Comparison of ENCODE assay signal across 29 cellular contexts in the genomic region with DNA sequence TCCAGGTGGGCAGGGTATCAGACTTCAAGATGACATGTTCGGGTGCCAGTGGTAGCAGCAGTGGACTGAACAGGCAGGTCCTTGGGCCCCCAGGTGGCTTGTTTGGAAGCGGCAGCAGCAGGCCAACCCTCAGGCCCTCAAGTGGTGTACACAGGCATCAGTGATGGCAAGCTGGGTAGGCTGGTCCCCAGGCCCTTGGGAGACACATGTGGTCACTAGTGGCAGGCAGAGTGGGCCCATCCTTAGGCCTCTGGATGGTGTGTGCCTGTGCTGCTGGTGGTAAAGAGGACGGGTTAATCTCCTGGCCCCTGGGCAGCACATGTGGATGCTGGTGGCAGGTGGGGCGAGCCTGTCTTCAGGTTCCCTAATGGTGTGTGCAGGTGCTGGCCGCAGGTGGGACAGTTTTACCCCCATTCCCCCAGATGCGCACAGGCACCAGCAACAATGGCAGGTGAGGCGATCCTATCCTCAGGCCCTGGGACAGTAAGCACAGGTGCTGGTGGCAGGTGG. TPM values are rescaled to one million over a fixed set of nuclear protein-coding genes. Genes with fewer than 3 reads are reported as not detected.
A peak's percentile ranks its signal among the peaks of the same experiment; 100 is the strongest.
DNase-seq lines count a peak whose midpoint lies in the region; ATAC-seq, FAIRE-seq and TF ChIP-seq lines count a peak whose summit lies in the region.
"Had no signal": no experiment of that assay in that cellular context is flagged by ENCODE, and none has a peak within 500 bp of the region (broad histone marks: within the 10 kb centered on the region; RNA-seq: fewer than 3 reads in every experiment).

No MANE protein-coding gene starts in this region.

- peaks cover 14 to 22% of the 10 kb centered on the region in 2 donors for H3K9me3 Mint-ChIP-seq in stimulated activated naive B cell treated with anti-CD40 and anti-IgM and Interleukin-4, amounts not matched to agents 10 μg/mL and 1 μg/mL and 100 μg/mL, for 72 hours

- H3K4me3 ChIP-seq in right atrium auricular region: no peak overlapping the region
- H3K4me3 ChIP-seq: esophagus squamous epithelium, heart right ventricle, Peyer's patch, prostate gland, thoracic aorta, uterus had no signal

- no peaks in the 10 kb centered on the region for H3K27me3 ChIP-seq in right atrium auricular region
- H3K27me3 ChIP-seq: esophagus squamous epithelium, heart right ventricle, Peyer's patch, uterus had no signal

- peaks cover 40% of the 10 kb centered on the region for H3K4me1 Mint-ChIP-seq in T-helper 17 cell
- peaks cover 49 to 61% of the 10 kb centered on the region in 2 donors for H3K4me1 Mint-ChIP-seq in stimulated activated naive B cell treated with anti-CD40 and anti-IgM and Interleukin-4, amounts not matched to agents 10 μg/mL and 1 μg/mL and 100 μg/mL, for 72 hours
- H3K4me1 Mint-ChIP-seq: brain had no signal

- peaks cover 16% of the 10 kb centered on the region for H3K36me3 Mint-ChIP-seq in T-helper 17 cell (ENCODE audit: low read depth)
- peaks cover 51 to 87% of the 10 kb centered on the region in 2 donors for H3K36me3 Mint-ChIP-seq in stimulated activated naive B cell treated with anti-CD40 and anti-IgM and Interleukin-4, amounts not matched to agents 10 μg/mL and 1 μg/mL and 100 μg/mL, for 72 hours
- H3K36me3 Mint-ChIP-seq: brain had no signal

- H3K27me3 Mint-ChIP-seq in T-helper 17 cell: no peaks in the 10 kb centered on the region
- H3K27me3 Mint-ChIP-seq in stimulated activated naive B cell treated with anti-CD40 and anti-IgM and Interleukin-4, amounts not matched to agents 10 μg/mL and 1 μg/mL and 100 μg/mL, for 72 hours: no peaks in the 10 kb centered on the region

- peak; percentile 47 for DNase-seq in cardiac septum (ENCODE audit: low spot score)
- no peak for DNase-seq in right atrium auricular region (ENCODE audit: low spot score)
- no peak for DNase-seq in T-helper 17 cell
- DNase-seq in stimulated activated naive B cell treated with anti-CD40 and anti-IgM and Interleukin-4, amounts not matched to agents 10 μg/mL and 1 μg/mL and 100 μg/mL, for 72 hours: no peak
- no peak for DNase-seq in D721Med (ENCODE audit: insufficient read length, low spot score)
- no peak for DNase-seq in caudate nucleus (lab: John Stamatoyannopoulos, UW)
- no peak for DNase-seq in NCI-H446 (lab: John Stamatoyannopoulos, UW)
- DNase-seq: esophagus squamous epithelium; foreskin melanocyte; heart right ventricle; KBM-7; NCI-H1105 treated with DMSO at 0.1 percent for 48 hours; NCI-H1930; NCI-H526; Peyer's patch; SIG-M5; stimulated activated CD4-positive, alpha-beta T cell treated with anti-CD3 and anti-CD28 coated beads, Interleukin-15, amount 100 ng/mL, for 24 hours; stimulated activated naive CD8-positive, alpha-beta T cell treated with anti-CD3 and anti-CD28 coated beads, Interleukin-15, Interleukin-2, amounts not matched to agents 100 U/mL and 50 U/mL, for 24 hours; uterus had no signal

- ATAC-seq in T-helper 17 cell (no peak), esophagus mucosa (peak; percentile 27)
- ATAC-seq in stimulated activated naive B cell treated with anti-CD40 and anti-IgM and Interleukin-4, amounts not matched to agents 10 μg/mL and 1 μg/mL and 100 μg/mL, for 72 hours (replicated peaks): no peak
- ATAC-seq: activated CD4-positive, CD25-positive, alpha-beta regulatory T cell treated with anti-CD3 and anti-CD28 coated beads, Interleukin-2, amount 50 U/mL, for 24 hours; GM12878; HCT116; stimulated activated naive CD8-positive, alpha-beta T cell treated with anti-CD3 and anti-CD28 coated beads, Interleukin-15, Interleukin-2, amounts not matched to agents 100 U/mL and 50 U/mL, for 24 hours had no signal

- no peaks in the 10 kb centered on the region for H3K4me1 ChIP-seq in right atrium auricular region
- H3K4me1 ChIP-seq: Peyer's patch, prostate gland, uterus had no signal

- H3K9me3 ChIP-seq in right atrium auricular region: peaks cover 0 to 19% of the 10 kb centered on the region in 2 donors
- H3K9me3 ChIP-seq in T-helper 17 cell (ENCODE audit: control insufficient read depth, low read length, poor library complexity, severe bottlenecking): peaks cover 4% of the 10 kb centered on the region
- H3K9me3 ChIP-seq: Peyer's patch, prostate gland, thoracic aorta, uterus had no signal

- peak overlapping the region; percentile 83 for H3K27ac Mint-ChIP-seq in T-helper 17 cell
- peak overlapping the region; percentile 73 for H3K27ac Mint-ChIP-seq in stimulated activated naive B cell treated with anti-CD40 and anti-IgM and Interleukin-4, amounts not matched to agents 10 μg/mL and 1 μg/mL and 100 μg/mL, for 72 hours
- H3K27ac Mint-ChIP-seq: brain had no signal

- no peak overlapping the region for H3K27ac ChIP-seq in right atrium auricular region
- H3K27ac ChIP-seq in caudate nucleus (ENCODE audit: low read depth, low read length): no peak overlapping the region
- H3K27ac ChIP-seq: C4-2B, heart right ventricle, Peyer's patch, prostate gland, thoracic aorta, uterus had no signal

- no peak for FAIRE-seq in D721Med (lab: Jason Lieb, UNC)
- FAIRE-seq: colon, GM12878, HTR-8/SVneo had no signal

- H3K36me3 ChIP-seq in right atrium auricular region: peaks cover 10% of the 10 kb centered on the region
- H3K36me3 ChIP-seq: prostate gland, thoracic aorta, uterus had no signal

- intact Hi-C loops in cardiac septum (cut with DNase I): no loop called here

- H3K4me3 Mint-ChIP-seq in T-helper 17 cell: no peak overlapping the region
- H3K4me3 Mint-ChIP-seq in stimulated activated naive B cell treated with anti-CD40 and anti-IgM and Interleukin-4, amounts not matched to agents 10 μg/mL and 1 μg/mL and 100 μg/mL, for 72 hours: no peak overlapping the region
- H3K4me3 Mint-ChIP-seq: brain had no signal

- TF ChIP-seq CTCF in right atrium auricular region (IDR thresholded peaks at IDR 0.05): no peak
- TF ChIP-seq CTCF in D721Med (IDR thresholded peaks at IDR 0.05; ENCODE audit: insufficient read depth, missing control alignments): no peak

RNA-seq across cellular contexts. Expression of gene OAS2, which starts 8.0 kb away (rescaled TPM):
- total RNA-seq in cardiac septum: 6.4 TPM
- total RNA-seq in right atrium auricular region: 1 to 10 TPM; 6.0 to 6.8 TPM
- total RNA-seq in T-helper 17 cell: 10 to 100 TPM; 35.4 to 45.3 TPM
- total RNA-seq in esophagus mucosa: 20.6 TPM

RNA-seq across cellular contexts. Expression of gene OAS3, which starts 48.1 kb away (rescaled TPM):
- total RNA-seq in cardiac septum: 6.4 TPM
- total RNA-seq in right atrium auricular region: 1 to 10 TPM; 2.7 to 5.8 TPM
- total RNA-seq in T-helper 17 cell: 10 to 100 TPM; 26.6 to 28.6 TPM
- 33.6 TPM for total RNA-seq in esophagus mucosa
